In genomic region chr2:21041462-21041861, GRCh38 we compare ENCODE assay signal across 17 cellular contexts. TPM values are rescaled to one million over a fixed set of nuclear protein-coding genes. Genes with fewer than 3 reads are reported as not detected.
"Had no signal": no experiment of that assay in that cellular context is flagged by ENCODE, and none has a peak within 500 bp of the region (broad histone marks: within the 10 kb centered on the region; RNA-seq: fewer than 3 reads in every experiment).

No MANE protein-coding gene starts in this region.

- H3K4me3 Mint-ChIP-seq: central memory CD8-positive, alpha-beta T cell; memory B cell; mesothelial cell of epicardium; natural killer cell; neural crest cell had no signal

- H3K27ac ChIP-seq: dorsolateral prefrontal cortex, lower lobe of right lung had no signal

- H3K4me1 Mint-ChIP-seq: central memory CD8-positive, alpha-beta T cell; memory B cell had no signal

- H3K9me3 ChIP-seq: heart right ventricle, lower lobe of right lung had no signal

- H3K36me3 Mint-ChIP-seq: memory B cell, mesothelial cell of epicardium, natural killer cell had no signal

- H3K4me2 ChIP-seq: smooth muscle cell had no signal

- DNase-seq: cortex of kidney; dorsolateral prefrontal cortex; effector memory CD4-positive, alpha-beta T cell; heart right ventricle; kidney; left colon; lower lobe of right lung; natural killer cell; posterior cingulate gyrus; stimulated activated CD4-positive, alpha-beta T cell treated with anti-CD3 and anti-CD28 coated beads, Interleukin-2, amount 100 ng/mL, for 48 hours; stimulated activated naive CD4-positive, alpha-beta T cell treated with Interleukin-2 at 50 U/mL for 16 hours had no signal

- H3K27ac Mint-ChIP-seq: memory B cell, mesothelial cell of epicardium, natural killer cell had no signal

- H3K36me3 ChIP-seq: heart right ventricle, lower lobe of right lung had no signal

- H3K9me3 Mint-ChIP-seq: central memory CD8-positive, alpha-beta T cell; memory B cell; mesothelial cell of epicardium; natural killer cell; neural crest cell had no signal

- H3K4me3 ChIP-seq: dorsolateral prefrontal cortex, lower lobe of right lung, smooth muscle cell had no signal

RNA-seq across cellular contexts. Expression of gene APOB, which starts 2.4 kb away (rescaled TPM):
- total RNA-seq: myocyte, natural killer cell had no signal
